ENCODE assay signal across 9 cellular contexts in genomic region chr6:85460154-85460950, GRCh38. TPM values are rescaled to one million over a fixed set of nuclear protein-coding genes. Genes with fewer than 3 reads are reported as not detected.
DNase-seq lines count a peak whose midpoint lies in the region; ATAC-seq and TF ChIP-seq lines count a peak whose summit lies in the region.
"Had no signal": no experiment of that assay in that cellular context is flagged by ENCODE, and none has a peak within 500 bp of the region (broad histone marks: within the 10 kb centered on the region; RNA-seq: fewer than 3 reads in every experiment).

No MANE protein-coding gene starts in this region.

- H2AFZ ChIP-seq in PC-3 (ENCODE audit: low read length): no peak overlapping the region

- DNase-seq in PC-3 (no peak), epithelial cell of prostate (ENCODE audit: low read depth, low spot score) (no peak), NCI-H510A (lab: John Stamatoyannopoulos, UW) (no peak), NCI-H1436 treated with DMSO at 0.1 percent for 48 hours (lab: John Stamatoyannopoulos, UW) (no peak)
- no peak for DNase-seq in stimulated activated effector memory CD8-positive, alpha-beta T cell treated with anti-CD3 and anti-CD28 coated beads, Interleukin-12 subunit alpha, Interleukin-12 subunit beta, amount 100 ng/mL, for 72 hours (ENCODE audit: low spot score in 2 of 2)
- DNase-seq: activated CD8-positive, alpha-beta memory T cell treated with anti-CD3 and anti-CD28 coated beads, Interleukin-2, amount 50 U/mL, for 48 hours; NCI-H524 had no signal

- H3K4me1 Mint-ChIP-seq in stimulated activated effector memory CD8-positive, alpha-beta T cell treated with anti-CD3 and anti-CD28 coated beads, Interleukin-12 subunit alpha, Interleukin-12 subunit beta, amount 100 ng/mL, for 72 hours: peaks cover 90% of the 10 kb centered on the region

- H3K4me3 Mint-ChIP-seq in stimulated activated effector memory CD8-positive, alpha-beta T cell treated with anti-CD3 and anti-CD28 coated beads, Interleukin-12 subunit alpha, Interleukin-12 subunit beta, amount 100 ng/mL, for 72 hours: peak overlapping the region; percentile 65

- no peaks in the 10 kb centered on the region for H3K36me3 ChIP-seq in PC-3 (ENCODE audit: low read depth, low read length)

- peaks cover 10% of the 10 kb centered on the region for H3K36me3 Mint-ChIP-seq in stimulated activated effector memory CD8-positive, alpha-beta T cell treated with anti-CD3 and anti-CD28 coated beads, Interleukin-12 subunit alpha, Interleukin-12 subunit beta, amount 100 ng/mL, for 72 hours

- no peaks in the 10 kb centered on the region for H3K9me3 ChIP-seq in PC-3 (ENCODE audit: low read length)

- H3K4me3 ChIP-seq in PC-3 (ENCODE audit: low read length): no peak overlapping the region

- peak overlapping the region; percentile 72 for H3K9ac ChIP-seq in PC-3 (ENCODE audit: low read length)

- peak overlapping the region; percentile 96 for H3K27ac ChIP-seq in PC-3 (ENCODE audit: low read length)
- peak overlapping the region; percentile 98 for H3K27ac ChIP-seq in epithelial cell of prostate

- BruUV-seq in PC-3 (replicated peaks; lab: Mats Ljungman, UMichigan): no TSS peak

- peak overlapping the region; percentile 73 for H3K4me2 ChIP-seq in PC-3 (ENCODE audit: low read length)

- no peaks in the 10 kb centered on the region for H3K9me2 ChIP-seq in PC-3 (replicated peaks; ENCODE audit: low read length)

- TF ChIP-seq CTCF in PC-3 (conservative IDR thresholded peaks at IDR 0.05; ENCODE audit: low read depth, low read length): 0 out of 2 replicates have a peak, but pooled peaks have one; percentile 15

- intact Hi-C loops in PC-3 (cut with micrococcal nuclease): no loop called here

- no peaks in the 10 kb centered on the region for H4K20me1 ChIP-seq in PC-3 (ENCODE audit: low read length)

- H3K27ac Mint-ChIP-seq in stimulated activated effector memory CD8-positive, alpha-beta T cell treated with anti-CD3 and anti-CD28 coated beads, Interleukin-12 subunit alpha, Interleukin-12 subunit beta, amount 100 ng/mL, for 72 hours: peak overlapping the region; percentile 97

- POLR2A ChIA-PET in PC-3 (lab: Charles Lee; ENCODE audit: unreplicated experiment): interaction anchor here (1.5 kb wide), 1 partner anchor 10 kb away, joined by 30 read pairs; the partner anchor contains the start of gene NT5E

- ATAC-seq in GM19397 (IDR thresholded peaks at IDR 0.05; ENCODE audit: unreplicated experiment) (peak; percentile 26), PC-3 (no peak), GM21528 (IDR thresholded peaks at IDR 0.05; ENCODE audit: low FRiP score, unreplicated experiment) (no peak)
- no peak for ATAC-seq in stimulated activated effector memory CD8-positive, alpha-beta T cell treated with anti-CD3 and anti-CD28 coated beads, Interleukin-12 subunit alpha, Interleukin-12 subunit beta, amount 100 ng/mL, for 72 hours

- H3F3A ChIP-seq in PC-3 (ENCODE audit: low read length, unreplicated experiment): no peaks in the 10 kb centered on the region

- peaks cover 73% of the 10 kb centered on the region for H3K4me1 ChIP-seq in PC-3 (ENCODE audit: insufficient read depth, low read length)

- no peaks in the 10 kb centered on the region for H3K79me2 ChIP-seq in PC-3 (ENCODE audit: low read length)

- no peaks in the 10 kb centered on the region for H3K27me3 ChIP-seq in PC-3 (ENCODE audit: low read length)

- H3K9me3 Mint-ChIP-seq in stimulated activated effector memory CD8-positive, alpha-beta T cell treated with anti-CD3 and anti-CD28 coated beads, Interleukin-12 subunit alpha, Interleukin-12 subunit beta, amount 100 ng/mL, for 72 hours: no peaks in the 10 kb centered on the region

- CTCF ChIA-PET in PC-3 (lab: Charles Lee): interaction anchor here (0.6 kb wide), 1 partner anchor 14 kb away, joined by 3 read pairs; no protein-coding TSS in a partner anchor

RNA-seq across cellular contexts. Expression of gene NT5E, which starts 10.5 kb away (rescaled TPM):
- 9.0 and 15.8 TPM in 2 replicates for total RNA-seq in PC-3 (2014; rRNA removed)
